ENCODE assay signal across 8 cellular contexts in the genomic region with DNA sequence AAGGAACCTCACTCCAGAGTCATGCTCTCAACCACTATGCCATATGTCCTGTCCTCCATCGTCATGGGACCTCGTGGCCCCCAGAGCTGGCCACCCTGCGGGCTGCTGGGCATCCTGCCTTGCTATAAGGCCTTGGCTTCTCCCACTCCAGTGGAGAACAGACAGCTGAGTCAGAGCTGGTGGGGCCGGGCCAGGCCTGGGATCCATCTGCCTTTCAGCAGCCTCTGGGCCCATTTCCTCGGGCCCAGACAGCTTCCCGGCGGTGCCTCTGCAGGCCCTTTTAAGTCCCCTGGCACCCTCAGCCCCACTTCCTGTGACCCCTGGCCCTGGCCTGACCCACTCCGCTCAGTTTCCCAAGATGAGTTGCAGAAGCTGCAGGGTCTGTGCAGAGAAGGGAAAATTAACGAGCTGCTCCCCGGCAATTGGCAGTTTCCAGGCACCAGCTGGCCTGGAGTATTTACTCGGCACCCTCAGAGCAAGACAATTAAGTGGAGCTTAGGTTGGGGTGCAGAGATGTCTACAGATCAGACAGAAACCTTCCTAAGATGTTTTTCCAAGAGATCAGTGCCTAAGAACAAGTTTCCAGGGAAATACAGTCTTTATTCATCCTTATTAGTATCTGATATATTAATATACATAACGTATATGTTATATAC.
DNase-seq lines count a peak whose midpoint lies in the region; ATAC-seq and TF ChIP-seq lines count a peak whose summit lies in the region.
"Had no signal": no experiment of that assay in that cellular context is flagged by ENCODE, and none has a peak within 500 bp of the region (broad histone marks: within the 10 kb centered on the region; RNA-seq: fewer than 3 reads in every experiment).

No MANE protein-coding gene starts in this region.

- POLR2A ChIA-PET in activated CD8-positive, alpha-beta T cell treated with anti-CD3 and anti-CD28 coated beads for 36 hours (lab: Charles Lee): no interaction called here

- H3K27me3 Mint-ChIP-seq in activated CD8-positive, alpha-beta T cell treated with anti-CD3 and anti-CD28 coated beads for 36 hours: peaks cover 2% of the 10 kb centered on the region

- CTCF ChIA-PET in activated CD8-positive, alpha-beta T cell treated with anti-CD3 and anti-CD28 coated beads for 36 hours (lab: Charles Lee): interaction anchor here (1.0 kb wide), 1 partner anchor 155 kb away, joined by 4 read pairs; no protein-coding TSS in a partner anchor

- no peak overlapping the region for H3K27ac Mint-ChIP-seq in activated CD8-positive, alpha-beta T cell treated with anti-CD3 and anti-CD28 coated beads for 36 hours

- 69% methylated on average over 12 of the region's 12 CpGs; no CpG with 5 or more reads in 1 of the 2 donors for WGBS in transverse colon (ENCODE audit: low coverage in 1 of 2), 2 donors

- ATAC-seq in left lung (peak; percentile 65), GM18519 (IDR thresholded peaks at IDR 0.05; ENCODE audit: low FRiP score, unreplicated experiment) (no peak), HG03045 (IDR thresholded peaks at IDR 0.05; ENCODE audit: unreplicated experiment) (no peak)
- no peak for ATAC-seq in activated CD8-positive, alpha-beta T cell treated with anti-CD3 and anti-CD28 coated beads for 36 hours

- no peak for TF ChIP-seq EP300 in transverse colon (IDR thresholded peaks at IDR 0.05; ENCODE audit: low read depth)

- no peaks in the 10 kb centered on the region for H3K9me3 ChIP-seq in left lung
- no peaks in the 10 kb centered on the region for H3K9me3 ChIP-seq in transverse colon

- in situ Hi-C loops in transverse colon (cut with MboI; ENCODE audit: low pct_ligation_motif_present in 1 of 4, low pct_unique_long_range_greater_than_20kb in 1 of 4, low sequenced_read_pairs in 3 of 4): no loop called here

- H3K36me3 Mint-ChIP-seq in activated CD8-positive, alpha-beta T cell treated with anti-CD3 and anti-CD28 coated beads for 36 hours (ENCODE audit: low read depth): no peaks in the 10 kb centered on the region

- H3K27me3 ChIP-seq in left lung: no peaks in the 10 kb centered on the region
- no peaks in the 10 kb centered on the region for H3K27me3 ChIP-seq in transverse colon

- peak; percentile 3 for DNase-seq in NCI-H1417 treated with DMSO at 0.1 percent for 48 hours (lab: John Stamatoyannopoulos, UW)
- peak in 1 of 2 donors; percentile 56 for DNase-seq in left lung
- DNase-seq in transverse colon: no peak
- DNase-seq in activated CD8-positive, alpha-beta T cell treated with anti-CD3 and anti-CD28 coated beads for 36 hours: no peak
- DNase-seq: SIG-M5 had no signal

- no peak for TF ChIP-seq POLR2A in transverse colon (IDR thresholded peaks at IDR 0.05)

- H3K27ac ChIP-seq in cingulate gyrus (ENCODE audit: low read depth, low read length) (peak overlapping the region; percentile 98), left lung (peak overlapping the region in 1 of 2 donors; percentile 23), transverse colon (peak overlapping the region; percentile 42 to 71 (median 62))

- TF ChIP-seq CTCF in left lung (IDR thresholded peaks at IDR 0.05) (no peak), transverse colon (IDR thresholded peaks at IDR 0.05) (no peak)
- no peak for TF ChIP-seq CTCF in activated CD8-positive, alpha-beta T cell treated with anti-CD3 and anti-CD28 coated beads for 36 hours (IDR thresholded peaks at IDR 0.05)

- intact Hi-C loops in left lung (cut with DNase I) (no loop called here), transverse colon (cut with DNase I; ENCODE audit: low total_unique reads) (no loop called here)
- intact Hi-C loops in activated CD8-positive, alpha-beta T cell treated with anti-CD3 and anti-CD28 coated beads for 36 hours (cut with micrococcal nuclease): no loop called here

- no peak overlapping the region for H3K4me3 Mint-ChIP-seq in activated CD8-positive, alpha-beta T cell treated with anti-CD3 and anti-CD28 coated beads for 36 hours

- H3K4me1 ChIP-seq in left lung (no peaks in the 10 kb centered on the region), transverse colon (peaks cover 0 to 16% (median 6%) of the 10 kb centered on the region in 4 donors)

- H3K9me3 Mint-ChIP-seq in activated CD8-positive, alpha-beta T cell treated with anti-CD3 and anti-CD28 coated beads for 36 hours: no peaks in the 10 kb centered on the region

- no peaks in the 10 kb centered on the region for H3K4me1 Mint-ChIP-seq in activated CD8-positive, alpha-beta T cell treated with anti-CD3 and anti-CD28 coated beads for 36 hours (ENCODE audit: low read depth)

- H3K4me3 ChIP-seq in left lung: no peak overlapping the region
- no peak overlapping the region for H3K4me3 ChIP-seq in transverse colon

- H3K36me3 ChIP-seq in left lung: no peaks in the 10 kb centered on the region
- no peaks in the 10 kb centered on the region for H3K36me3 ChIP-seq in transverse colon
